Comparison of ENCODE assay signal across 1 cellular context in the genomic region with DNA sequence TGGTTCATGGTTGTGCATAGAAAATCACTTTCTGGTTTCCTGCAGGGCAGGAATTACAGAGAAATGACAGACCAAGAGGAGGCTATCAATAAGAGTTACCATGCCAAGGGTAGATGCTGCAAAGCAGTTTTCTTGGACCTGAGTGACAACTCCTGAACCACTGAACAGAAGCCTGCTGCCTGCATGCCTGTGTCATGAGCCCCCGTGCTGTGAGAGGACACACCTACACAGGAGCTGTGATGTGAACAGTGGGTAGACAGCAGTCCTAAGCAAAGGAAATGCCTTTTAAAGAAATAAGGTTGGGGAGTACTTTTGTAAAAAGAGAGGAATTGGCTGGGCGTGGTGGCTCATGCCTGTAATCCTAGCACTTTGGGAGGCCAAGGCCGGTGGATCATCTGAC.
TF ChIP-seq lines count a peak whose summit lies in the region.

No MANE protein-coding gene starts in this region.

TF ChIP-seq in IMR-90, 13 proteins besides CTCF, POLR2A, EP300 and RAD21:
- TF ChIP-seq, protein P1, sequence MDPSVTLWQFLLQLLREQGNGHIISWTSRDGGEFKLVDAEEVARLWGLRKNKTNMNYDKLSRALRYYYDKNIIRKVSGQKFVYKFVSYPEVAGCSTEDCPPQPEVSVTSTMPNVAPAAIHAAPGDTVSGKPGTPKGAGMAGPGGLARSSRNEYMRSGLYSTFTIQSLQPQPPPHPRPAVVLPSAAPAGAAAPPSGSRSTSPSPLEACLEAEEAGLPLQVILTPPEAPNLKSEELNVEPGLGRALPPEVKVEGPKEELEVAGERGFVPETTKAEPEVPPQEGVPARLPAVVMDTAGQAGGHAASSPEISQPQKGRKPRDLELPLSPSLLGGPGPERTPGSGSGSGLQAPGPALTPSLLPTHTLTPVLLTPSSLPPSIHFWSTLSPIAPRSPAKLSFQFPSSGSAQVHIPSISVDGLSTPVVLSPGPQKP (IDR thresholded peaks at IDR 0.05; ENCODE audit: borderline replicate concordance, low read depth, low read length) = no peak
- TF ChIP-seq FOS (IDR thresholded peaks at IDR 0.05; ENCODE audit: low read depth, low read length) = no peak
- TF ChIP-seq SMC3 (IDR thresholded peaks at IDR 0.05; ENCODE audit: low read depth, low read length) = no peak
- no peak for TF ChIP-seq MAFK (IDR thresholded peaks at IDR 0.05; ENCODE audit: low read depth, low read length)
- TF ChIP-seq NFE2L2 (IDR thresholded peaks at IDR 0.05; ENCODE audit: low read depth, low read length) = no peak
- TF ChIP-seq MXI1 (IDR thresholded peaks at IDR 0.05; ENCODE audit: borderline replicate concordance, low read depth, low read length) = no peak
- no peak for TF ChIP-seq RCOR1 (IDR thresholded peaks at IDR 0.05; ENCODE audit: insufficient replicate concordance, low read length)
- no peak for TF ChIP-seq CEBPB (IDR thresholded peaks at IDR 0.05; ENCODE audit: low read depth, low read length)
TF ChIP-seq in IMR-90: peak in this region for 0.
